ENCODE assay signal across 20 cellular contexts in genomic region chr7:77846317-77847092, GRCh38.
"Had no signal": no experiment of that assay in that cellular context is flagged by ENCODE, and none has a peak within 500 bp of the region (broad histone marks: within the 10 kb centered on the region; RNA-seq: fewer than 3 reads in every experiment).

No MANE protein-coding gene starts in this region.

- H3K27me3 Mint-ChIP-seq: naive thymus-derived CD4-positive, alpha-beta T cell; type B pancreatic cell had no signal

- H3K4me3 ChIP-seq: hepatocyte, lung, prostate gland, sigmoid colon, skin epidermis, uterus had no signal

- DNase-seq: dermis blood vessel endothelial cell; endodermal cell; erythroblast; foreskin keratinocyte; head of caudate nucleus; left colon; left ventricle myocardium superior; naive thymus-derived CD4-positive, alpha-beta T cell; nephron progenitor cell; sigmoid colon; stimulated activated CD4-positive, alpha-beta T cell treated with anti-CD3 and anti-CD28 coated beads, Interleukin-2, amount 100 ng/mL, for 24 hours; stimulated activated CD4-positive, alpha-beta T cell treated with anti-CD3 and anti-CD28 coated beads, Interleukin-4, amount 100 ng/mL, for 4 hours; stimulated activated naive CD4-positive, alpha-beta T cell treated with Interleukin-2 at 50 U/mL for 16 hours; uterus had no signal

- H3K27ac ChIP-seq: foreskin keratinocyte, hepatocyte, parathyroid adenoma, prostate gland, sigmoid colon, skin epidermis, uterus had no signal

- H3K4me3 Mint-ChIP-seq: endodermal cell; naive thymus-derived CD4-positive, alpha-beta T cell; nephron progenitor cell; type B pancreatic cell had no signal

- H3K4me1 ChIP-seq: foreskin keratinocyte, parathyroid adenoma, prostate gland, sigmoid colon, uterus had no signal

- H3K9me3 ChIP-seq: prostate gland, sigmoid colon, uterus had no signal

- H3K27ac Mint-ChIP-seq: endodermal cell, nephron progenitor cell, type B pancreatic cell had no signal

- H3K4me1 Mint-ChIP-seq: endodermal cell had no signal

- ATAC-seq: foreskin keratinocyte; left colon; left ventricle myocardium superior; naive thymus-derived CD4-positive, alpha-beta T cell had no signal

- H2AFZ ChIP-seq: hepatocyte, parathyroid adenoma had no signal

- H3K9ac ChIP-seq: parathyroid adenoma had no signal

- H3K4me2 ChIP-seq: hepatocyte had no signal

- H3K36me3 ChIP-seq: prostate gland, sigmoid colon, uterus had no signal

- H3K27me3 ChIP-seq: foreskin keratinocyte, hepatocyte, sigmoid colon, uterus had no signal

- H3K9me3 Mint-ChIP-seq: endodermal cell; naive thymus-derived CD4-positive, alpha-beta T cell; nephron progenitor cell; type B pancreatic cell had no signal
